Comparison of ENCODE assay signal across 8 cellular contexts in the genomic region with DNA sequence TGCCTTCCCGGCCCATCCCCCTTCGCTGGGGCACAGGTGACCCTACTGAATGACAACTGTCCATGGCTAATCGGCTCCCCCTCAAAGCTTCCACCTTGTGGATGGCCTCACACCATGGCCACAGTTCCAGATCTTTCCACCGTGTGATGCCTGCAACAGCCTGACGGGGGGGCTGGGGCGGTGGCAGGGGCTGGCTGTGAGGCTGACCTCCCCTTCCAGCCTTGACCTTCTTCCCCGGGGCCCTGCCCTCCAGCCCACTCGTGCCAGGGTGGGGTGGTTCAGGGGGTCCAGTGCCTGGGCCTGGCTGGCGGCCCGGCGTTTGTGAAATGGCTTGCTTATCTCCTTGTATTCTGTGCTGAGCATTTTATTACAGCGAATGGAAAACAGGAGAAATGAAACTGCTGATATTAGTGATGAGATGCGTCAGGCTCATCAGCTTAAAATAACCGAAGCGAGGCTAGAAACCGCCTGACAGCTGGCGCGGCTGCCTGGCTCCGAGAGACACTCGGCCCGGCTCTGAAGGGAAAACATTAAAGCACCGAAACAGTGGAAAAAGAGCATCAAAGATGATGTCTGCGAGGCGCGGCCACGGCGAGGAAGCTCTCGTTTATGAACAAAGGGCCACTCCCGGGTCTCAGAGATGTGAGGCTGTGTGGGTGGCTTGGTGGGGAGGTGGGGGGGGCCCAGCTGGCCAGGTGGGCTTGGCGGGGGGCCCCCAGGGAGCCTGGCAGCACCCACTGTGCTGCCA. TPM values are rescaled to one million over a fixed set of nuclear protein-coding genes. Genes with fewer than 3 reads are reported as not detected.
DNase-seq lines count a peak whose midpoint lies in the region; ATAC-seq, FAIRE-seq and TF ChIP-seq lines count a peak whose summit lies in the region.

No MANE protein-coding gene starts in this region.

- TF ChIP-seq EP300 in H1 (IDR thresholded peaks at IDR 0.05; ENCODE audit: borderline replicate concordance in 1 of 2, low read depth in 2 of 2, low read length in 2 of 2) (no peak), neural cell (conservative IDR thresholded peaks at IDR 0.05; ENCODE audit: poor library complexity, severe bottlenecking) (no peak)

- no peak overlapping the region for H3K14ac ChIP-seq in H1 (ENCODE audit: insufficient read length)

- peaks cover 15% of the 10 kb centered on the region for H3K23me2 ChIP-seq in H1 (ENCODE audit: low read depth, low read length)

- CTCF ChIA-PET in H1 (lab: Charles Lee; ENCODE audit: partially characterized antibody) = interaction anchor here (1.0 to 1.7 kb wide), 4 partner anchors 9 to 128 kb away, joined by 3 to 6 read pairs (median 4); no protein-coding TSS in a partner anchor

- TF ChIP-seq CTCF in GM12865 (IDR thresholded peaks at IDR 0.05; ENCODE audit: insufficient read depth, low read depth, low read length, missing control alignments) (peak; percentile 41), H1 (IDR thresholded peaks at IDR 0.05; ENCODE audit: control extremely low read depth in 1 of 3, insufficient read depth in 1 of 3, low read depth in 1 of 3, low read length in 3 of 3) (no peak), neural cell (IDR thresholded peaks at IDR 0.05; ENCODE audit: poor library complexity, severe bottlenecking) (peak; percentile 48), tibial artery (IDR thresholded peaks at IDR 0.05) (no peak)

- H4K91ac ChIP-seq in H1 (replicated peaks; ENCODE audit: insufficient read length, low read length) = no peak overlapping the region

- peak overlapping the region; percentile 32; the same call in 1 of the 2 replicates for H3K18ac ChIP-seq in H1 (ENCODE audit: extremely low read depth, low read length)

- H3K79me2 ChIP-seq in H1 (ENCODE audit: control insufficient read depth in 1 of 2, insufficient read depth in 2 of 2, low read length in 2 of 2) (no peaks in the 10 kb centered on the region), neural cell (replicated peaks; ENCODE audit: insufficient read depth, low read length) (no peaks in the 10 kb centered on the region)

- H3K27ac ChIP-seq in H1 (ENCODE audit: low read depth, low read length) (no peak overlapping the region), neural cell (ENCODE audit: low read length) (peak overlapping the region; percentile 63), tibial artery (peak overlapping the region; percentile 56 to 63)

- no peak for TF ChIP-seq RAD21 in H1 (IDR thresholded peaks at IDR 0.05 in 1 of 2, conservative IDR thresholded peaks at IDR 0.05 in 1 of 2; ENCODE audit: low read depth in 2 of 2, low read length in 2 of 2)
- TF ChIP-seq RAD21 in neural cell (conservative IDR thresholded peaks at IDR 0.05) = peak; percentile 18

- H3K79me1 ChIP-seq in H1 (ENCODE audit: low read depth, low read length) = no peaks in the 10 kb centered on the region; the same call in 1 of the 2 replicates

- H3K27me3 ChIP-seq in H1 (replicated peaks in 1 of 4; ENCODE audit: control insufficient read depth in 3 of 4, extremely low read depth in 1 of 4, insufficient read depth in 3 of 4, low read length in 3 of 4) (peaks cover 0 to 4% (median 0%) of the 10 kb centered on the region in 4 experiments; a peak in 2 of 7 replicates), neural cell (ENCODE audit: insufficient read depth, low read depth, low read length) (no peaks in the 10 kb centered on the region), tibial artery (peaks cover 0 to 82% of the 10 kb centered on the region in 2 donors)

- no peaks in the 10 kb centered on the region for H3F3A ChIP-seq in neural cell (ENCODE audit: insufficient read depth, low read length, poor library complexity, severe bottlenecking)

- DNase-seq in GM12865 (ENCODE audit: low read depth) (peak; percentile 81), H1 (ENCODE audit: low read depth in 1 of 2, low spot score in 2 of 2) (no peak), tibial artery (peak; percentile 72 to 80), SK-N-DZ (ENCODE audit: low spot score) (no peak)
- peak; percentile 85 for DNase-seq in activated CD4-positive, alpha-beta T cell treated with anti-CD3 and anti-CD28 coated beads for 48 hours

- no peaks in the 10 kb centered on the region for H3K9me2 ChIP-seq in neural cell (ENCODE audit: insufficient read depth, low read length)

- H3K4me1 ChIP-seq in H1 (replicated peaks in 1 of 4; ENCODE audit: control insufficient read depth in 3 of 4, insufficient read depth in 4 of 4, low read length in 3 of 4) (peaks cover 0 to 22% (median 6%) of the 10 kb centered on the region in 4 experiments; a peak in 6 of 7 replicates), tibial artery (peaks cover 0 to 22% (median 10%) of the 10 kb centered on the region in 4 donors)

- peak overlapping the region; percentile 49 for H3K4me3 ChIP-seq in GM12865 (ENCODE audit: low read depth, low read length)
- no peak overlapping the region for H3K4me3 ChIP-seq in H1 (ENCODE audit: extremely low read depth in 1 of 4, insufficient read depth in 2 of 4, low read depth in 3 of 4, low read length in 4 of 4)
- H3K4me3 ChIP-seq in neural cell (ENCODE audit: low read length) = no peak overlapping the region
- peak overlapping the region; percentile 16 to 24 for H3K4me3 ChIP-seq in tibial artery

- no peak overlapping the region for H4K5ac ChIP-seq in H1 (ENCODE audit: insufficient read length, low read depth, low read length)

- H3K36me3 ChIP-seq in H1 (ENCODE audit: control insufficient read depth in 2 of 4, insufficient read depth in 4 of 4, low read length in 3 of 4) (no peaks in the 10 kb centered on the region; a peak in 2 of 8 replicates), neural cell (ENCODE audit: insufficient read depth, low read length) (no peaks in the 10 kb centered on the region), tibial artery (no peaks in the 10 kb centered on the region)

- no peak overlapping the region for H3K4me2 ChIP-seq in H1 (ENCODE audit: insufficient read depth in 1 of 2, low read depth in 2 of 2, low read length in 2 of 2)
- no peak overlapping the region for H3K4me2 ChIP-seq in neural cell (ENCODE audit: low read length)

- H3K9me3 ChIP-seq in H1 (ENCODE audit: insufficient read depth in 2 of 2, low read depth in 1 of 2, low read length in 1 of 2) (no peaks in the 10 kb centered on the region), neural cell (ENCODE audit: low read length) (no peaks in the 10 kb centered on the region), tibial artery (no peaks in the 10 kb centered on the region)

- H2AFZ ChIP-seq in H1 (ENCODE audit: low read length) (no peak overlapping the region), neural cell (ENCODE audit: low read depth, low read length) (peak overlapping the region; percentile 24)

- H3K4ac ChIP-seq in H1 (replicated peaks; ENCODE audit: insufficient read length, low read depth, low read length) = peak overlapping the region; percentile 69

- H3K56ac ChIP-seq in H1 (replicated peaks; ENCODE audit: insufficient read length, low read depth, low read length) = no peak overlapping the region

- 0 out of 2 replicates have a peak overlapping the region, but pooled peaks have one; percentile 72 for H2BK15ac ChIP-seq in H1 (ENCODE audit: low read length)

- POLR2A ChIA-PET in H1 (lab: Charles Lee; ENCODE audit: partially characterized antibody) = interaction anchor here (1.3 to 1.4 kb wide), 2 partner anchors 9 to 15 kb away, joined by 5 to 6 read pairs; no protein-coding TSS in a partner anchor

- no peak overlapping the region for H2BK12ac ChIP-seq in H1 (ENCODE audit: low read depth, low read length)

- 84% methylated on average over 29 of the region's 30 CpGs; no CpG with 5 or more reads in 1 of the 2 experiments for WGBS in H1 (ENCODE audit: extremely low coverage in 1 of 2, insufficient coverage in 1 of 2, insufficient read length in 1 of 2, insufficient replicate concordance in 2 of 2, low coverage in 1 of 2, low lambda C conversion rate in 2 of 2, missing lambda C conversion rate in 1 of 2), 2 experiments

- no peak overlapping the region for H2BK20ac ChIP-seq in H1 (ENCODE audit: low read length)

- no peak overlapping the region for H2BK5ac ChIP-seq in H1 (ENCODE audit: low read depth, low read length)

- no peak overlapping the region for H2BK120ac ChIP-seq in H1 (replicated peaks; ENCODE audit: low read depth, low read length)

- intact Hi-C loops in tibial artery (cut with DNase I; ENCODE audit: low total_unique reads) = no loop called here

- H4K8ac ChIP-seq in H1 (ENCODE audit: extremely low read depth, insufficient read depth, low read length) = peak overlapping the region; percentile 86; the same call in 1 of the 2 replicates

- H4K20me1 ChIP-seq in H1 (replicated peaks in 1 of 2; ENCODE audit: control insufficient read depth in 1 of 2, insufficient read depth in 2 of 2, low read length in 2 of 2) (peaks cover 0 to 6% of the 10 kb centered on the region in 2 experiments), neural cell (ENCODE audit: insufficient read depth) (no peaks in the 10 kb centered on the region)

- H3K9ac ChIP-seq in H1 (replicated peaks in 1 of 4; ENCODE audit: extremely low read depth in 1 of 4, low read depth in 3 of 4, low read length in 3 of 4) (no peak overlapping the region), neural cell (ENCODE audit: low read length) (peak overlapping the region; percentile 47)

- TF ChIP-seq POLR2A in H1 (IDR thresholded peaks at IDR 0.05; ENCODE audit: control extremely low read depth in 1 of 2, low read depth in 2 of 2, low read length in 2 of 2) = no peak

- peak; percentile 52 for ATAC-seq in HG02759 (IDR thresholded peaks at IDR 0.05; ENCODE audit: unreplicated experiment)
- ATAC-seq in GM19467 (IDR thresholded peaks at IDR 0.05; ENCODE audit: unreplicated experiment) = no peak

- no peak overlapping the region for H2AK5ac ChIP-seq in H1 (ENCODE audit: low read depth, low read length)

- no peak overlapping the region for H3K23ac ChIP-seq in H1 (ENCODE audit: insufficient read length)

- FAIRE-seq in H1 (lab: Jason Lieb, UNC) = no peak

RNA-seq across cellular contexts. Expression of gene PDCD1, which starts 0.9 kb away (rescaled TPM):
- 0.48 and 0.73 TPM in 2 replicates for total RNA-seq in H1 (2021; fragmentation: NEBNext Ultra II Directional; extraction: Animal tissue kit (Norgen Biotek cat#: 25700))
- polyA plus RNA-seq in H1 (2011; rRNA removed) (1.1 and 1.5 TPM in 2 replicates), neural cell (not detected in 2 replicates)
- polyA plus RNA-seq in H1 (2011; cell fraction: cytosol; rRNA removed) = 1.1 TPM
- polyA plus RNA-seq in H1 (2011; cell fraction: nucleus; rRNA removed) = 1.8 TPM
- polyA plus RNA-seq in H1 (2012, experiment 1 of 2) = 0.37 to 0.80 TPM (median 0.56 TPM) in 4 replicates
- 0.41 TPM for polyA plus RNA-seq in H1 (2012, experiment 2 of 2)
- 1.5 TPM for polyA plus RNA-seq in H1 (2013, experiment 1 of 2)
- 1.5 TPM for polyA plus RNA-seq in H1 (2013, experiment 2 of 2)
- 0.22 and 0.24 TPM in 2 replicates for polyA minus RNA-seq in H1 (2011; rRNA and poly(A)+ RNA removed)
- polyA minus RNA-seq in H1 (2011; cell fraction: cytosol; rRNA and poly(A)+ RNA removed) = 2.5 TPM
- 0.30 TPM for polyA minus RNA-seq in H1 (2011; cell fraction: nucleus; rRNA and poly(A)+ RNA removed)
- polyA minus RNA-seq in neural cell = not detected in 2 replicates
- 1.4 and 1.5 TPM in 2 replicates for polyA plus RNA-seq in SK-N-DZ (2014; cell fraction: cytosol; rRNA removed)
- 0.53 and 2.6 TPM in 2 replicates for polyA plus RNA-seq in SK-N-DZ (2014; cell fraction: nucleus; rRNA removed)

RNA-seq across cellular contexts. Expression of gene RTP5, which starts 9.9 kb away (rescaled TPM):
- total RNA-seq in H1 (2021; fragmentation: NEBNext Ultra II Directional; extraction: Animal tissue kit (Norgen Biotek cat#: 25700)) = not detected in 2 replicates
- polyA plus RNA-seq in H1 (2011; rRNA removed) = 0.03 TPM in 1 of 2 replicates, not detected in the other
- not detected for polyA plus RNA-seq in H1 (2011; cell fraction: cytosol; rRNA removed)
- not detected for polyA plus RNA-seq in H1 (2011; cell fraction: nucleus; rRNA removed)
- not detected in 4 replicates for polyA plus RNA-seq in H1 (2012, experiment 1 of 2)
- polyA plus RNA-seq in H1 (2012, experiment 2 of 2) = not detected
- not detected for polyA plus RNA-seq in H1 (2013, experiment 1 of 2)
- polyA plus RNA-seq in H1 (2013, experiment 2 of 2) = not detected
- not detected in 2 replicates for polyA minus RNA-seq in H1 (2011; rRNA and poly(A)+ RNA removed)
- polyA minus RNA-seq in H1 (2011; cell fraction: cytosol; rRNA and poly(A)+ RNA removed) = not detected
- not detected for polyA minus RNA-seq in H1 (2011; cell fraction: nucleus; rRNA and poly(A)+ RNA removed)
- 1.2 and 1.8 TPM in 2 replicates for polyA plus RNA-seq in neural cell
- polyA minus RNA-seq in neural cell = 0.24 and 0.58 TPM in 2 replicates
- polyA plus RNA-seq in SK-N-DZ (2014; cell fraction: cytosol; rRNA removed) = 8.1 and 9.9 TPM in 2 replicates
- polyA plus RNA-seq in SK-N-DZ (2014; cell fraction: nucleus; rRNA removed) = 55.7 and 73.8 TPM in 2 replicates

RNA-seq across cellular contexts. Expression of gene NEU4, which starts 50.6 kb away (rescaled TPM):
- total RNA-seq in H1 (2021; fragmentation: NEBNext Ultra II Directional; extraction: Animal tissue kit (Norgen Biotek cat#: 25700)) = 0.50 and 0.82 TPM in 2 replicates
- polyA plus RNA-seq in H1 (2011; rRNA removed) = 0.32 and 0.89 TPM in 2 replicates
- 0.45 TPM for polyA plus RNA-seq in H1 (2011; cell fraction: cytosol; rRNA removed)
- polyA plus RNA-seq in H1 (2011; cell fraction: nucleus; rRNA removed) = 2.0 TPM
- polyA plus RNA-seq in H1 (2012, experiment 1 of 2) = 0.23 to 0.82 TPM (median 0.62 TPM) in 3 of 4 replicates, not detected in the other
- polyA plus RNA-seq in H1 (2012, experiment 2 of 2) = 0.28 TPM
- polyA plus RNA-seq in H1 (2013, experiment 1 of 2) = 0.39 TPM
- 0.07 TPM for polyA plus RNA-seq in H1 (2013, experiment 2 of 2)
- polyA minus RNA-seq in H1 (2011; rRNA and poly(A)+ RNA removed) = not detected in 2 replicates
- polyA minus RNA-seq in H1 (2011; cell fraction: cytosol; rRNA and poly(A)+ RNA removed) = not detected
- 0.50 TPM for polyA minus RNA-seq in H1 (2011; cell fraction: nucleus; rRNA and poly(A)+ RNA removed)
- not detected in 2 replicates for polyA plus RNA-seq in neural cell
- not detected in 2 replicates for polyA minus RNA-seq in neural cell
- polyA plus RNA-seq in SK-N-DZ (2014; cell fraction: cytosol; rRNA removed) = 63.5 and 81.6 TPM in 2 replicates
- 78.8 and 121 TPM in 2 replicates for polyA plus RNA-seq in SK-N-DZ (2014; cell fraction: nucleus; rRNA removed)

Comparison
In these comparisons a context has a peak if more than half of its experiments do, and no peak if none do; other contexts are left out.
1. DNase-seq: peak in GM12865 (single experiment), activated CD4-positive, alpha-beta T cell treated with anti-CD3 and anti-CD28 coated beads for 48 hours (single experiment) and tibial artery (2 of 2); none in H1 (0 of 2) and SK-N-DZ (single experiment).
2. H3K4me3 ChIP-seq: peak in GM12865 (single experiment) and tibial artery (2 of 2); none in H1 (0 of 4) and neural cell (single experiment).
3. CTCF ChIP-seq: peak in GM12865 (single experiment) and neural cell (single experiment); none in H1 (0 of 3) and tibial artery (0 of 2).